16 cellular contexts compared by ENCODE assay signal in genomic region chr4:70061980-70062379, GRCh38. TPM values are rescaled to one million over a fixed set of nuclear protein-coding genes. Genes with fewer than 3 reads are reported as not detected.
DNase-seq lines count a peak whose midpoint lies in the region; ATAC-seq and TF ChIP-seq lines count a peak whose summit lies in the region.
"Had no signal": no experiment of that assay in that cellular context is flagged by ENCODE, and none has a peak within 500 bp of the region (broad histone marks: within the 10 kb centered on the region; RNA-seq: fewer than 3 reads in every experiment).

No MANE protein-coding gene starts in this region.

- DNase-seq in BE2C (no peak), Right ventricle myocardium inferior (ENCODE audit: missing footprints) (no peak), NCI-H2081 treated with DMSO at 0.1 percent for 48 hours (lab: John Stamatoyannopoulos, UW) (no peak)
- no peak for DNase-seq in activated CD8-positive, alpha-beta T cell treated with anti-CD3 and anti-CD28 coated beads, Interleukin-2, amount 10 ng/mL, durations not matched to agents 7 days and 5 days
- DNase-seq: activated naive CD4-positive, alpha-beta T cell treated with Interleukin-2 at 50 U/mL for 16 hours; glutamatergic neuron; HFFc6; KG1; NCI-H1930; NCI-H82; SHP77 had no signal

- H3K27ac Mint-ChIP-seq in activated CD8-positive, alpha-beta T cell treated with anti-CD3 and anti-CD28 coated beads, Interleukin-2, amount 10 ng/mL, durations not matched to agents 7 days and 5 days, result no peak overlapping the region
- H3K27ac Mint-ChIP-seq: HFFc6; stimulated activated effector memory CD8-positive, alpha-beta T cell treated with anti-CD3 and anti-CD28 coated beads, Interleukin-12 subunit alpha, Interleukin-12 subunit beta, amount 100 ng/mL, for 72 hours had no signal

- TF ChIP-seq CTCF in BE2C (IDR thresholded peaks at IDR 0.05; ENCODE audit: low read depth, low read length), result no peak

- H3K4me3 Mint-ChIP-seq in activated CD8-positive, alpha-beta T cell treated with anti-CD3 and anti-CD28 coated beads, Interleukin-2, amount 10 ng/mL, durations not matched to agents 7 days and 5 days, result no peak overlapping the region
- H3K4me3 Mint-ChIP-seq: HFFc6; stimulated activated effector memory CD8-positive, alpha-beta T cell treated with anti-CD3 and anti-CD28 coated beads, Interleukin-12 subunit alpha, Interleukin-12 subunit beta, amount 100 ng/mL, for 72 hours had no signal

- H3K36me3 ChIP-seq in BE2C, result no peaks in the 10 kb centered on the region

- no peaks in the 10 kb centered on the region for H3K9me3 ChIP-seq in BE2C

- no peaks in the 10 kb centered on the region for H3K4me1 ChIP-seq in BE2C

- H3K27me3 Mint-ChIP-seq in activated CD8-positive, alpha-beta T cell treated with anti-CD3 and anti-CD28 coated beads, Interleukin-2, amount 10 ng/mL, durations not matched to agents 7 days and 5 days (ENCODE audit: low read depth), result no peaks in the 10 kb centered on the region

- H3K4me3 ChIP-seq in BE2C (ENCODE audit: low read depth, low read length), result no peak overlapping the region

- H3K36me3 Mint-ChIP-seq in activated CD8-positive, alpha-beta T cell treated with anti-CD3 and anti-CD28 coated beads, Interleukin-2, amount 10 ng/mL, durations not matched to agents 7 days and 5 days (ENCODE audit: low read depth), result no peaks in the 10 kb centered on the region
- H3K36me3 Mint-ChIP-seq: stimulated activated effector memory CD8-positive, alpha-beta T cell treated with anti-CD3 and anti-CD28 coated beads, Interleukin-12 subunit alpha, Interleukin-12 subunit beta, amount 100 ng/mL, for 72 hours had no signal

- H3K27me3 ChIP-seq in BE2C, result no peaks in the 10 kb centered on the region

- H3K9me3 Mint-ChIP-seq in activated CD8-positive, alpha-beta T cell treated with anti-CD3 and anti-CD28 coated beads, Interleukin-2, amount 10 ng/mL, durations not matched to agents 7 days and 5 days (ENCODE audit: insufficient read depth), result no peaks in the 10 kb centered on the region

- CTCF ChIA-PET in activated CD8-positive, alpha-beta T cell treated with anti-CD3 and anti-CD28 coated beads, Interleukin-2, amount 10 ng/mL, durations not matched to agents 7 days and 5 days (lab: Charles Lee), result no interaction called here

- intact Hi-C loops in Right ventricle myocardium inferior (cut with DNase I), result no loop called here

- peak; percentile 87 for ATAC-seq in GM18511 (IDR thresholded peaks at IDR 0.05; ENCODE audit: unreplicated experiment)
- ATAC-seq in GM19468 (IDR thresholded peaks at IDR 0.05; ENCODE audit: extremely low read depth, unreplicated experiment), result peak; percentile 84
- peak; percentile 80 for ATAC-seq in HG02852 (IDR thresholded peaks at IDR 0.05; ENCODE audit: unreplicated experiment)
- peak; percentile 96 for ATAC-seq in HG03378 (IDR thresholded peaks at IDR 0.05; ENCODE audit: unreplicated experiment)
- no peak for ATAC-seq in activated CD8-positive, alpha-beta T cell treated with anti-CD3 and anti-CD28 coated beads, Interleukin-2, amount 10 ng/mL, durations not matched to agents 7 days and 5 days
- no peak for ATAC-seq in Right ventricle myocardium inferior
- ATAC-seq: stimulated activated effector memory CD8-positive, alpha-beta T cell treated with anti-CD3 and anti-CD28 coated beads, Interleukin-12 subunit alpha, Interleukin-12 subunit beta, amount 100 ng/mL, for 72 hours had no signal

- POLR2A ChIA-PET in activated CD8-positive, alpha-beta T cell treated with anti-CD3 and anti-CD28 coated beads, Interleukin-2, amount 10 ng/mL, durations not matched to agents 7 days and 5 days (lab: Charles Lee), result no interaction called here

- no peaks in the 10 kb centered on the region for H3K4me1 Mint-ChIP-seq in activated CD8-positive, alpha-beta T cell treated with anti-CD3 and anti-CD28 coated beads, Interleukin-2, amount 10 ng/mL, durations not matched to agents 7 days and 5 days (ENCODE audit: low read depth)
- H3K4me1 Mint-ChIP-seq: stimulated activated effector memory CD8-positive, alpha-beta T cell treated with anti-CD3 and anti-CD28 coated beads, Interleukin-12 subunit alpha, Interleukin-12 subunit beta, amount 100 ng/mL, for 72 hours had no signal

RNA-seq across cellular contexts. Expression of gene HTN1, which starts 11.7 kb away (rescaled TPM):
- polyA plus RNA-seq in BE2C (2012; ENCODE audit: insufficient read depth, insufficient read length, low read depth), result 24.1 TPM
- not detected for total RNA-seq in activated CD8-positive, alpha-beta T cell treated with anti-CD3 and anti-CD28 coated beads, Interleukin-2, amount 10 ng/mL, durations not matched to agents 7 days and 5 days
- not detected for total RNA-seq in Right ventricle myocardium inferior
- total RNA-seq: HFFc6 had no signal

RNA-seq across cellular contexts. Expression of gene HTN3, which starts 33.7 kb away (rescaled TPM):
- 43.4 TPM for polyA plus RNA-seq in BE2C (2012; ENCODE audit: insufficient read depth, insufficient read length, low read depth)
- total RNA-seq in activated CD8-positive, alpha-beta T cell treated with anti-CD3 and anti-CD28 coated beads, Interleukin-2, amount 10 ng/mL, durations not matched to agents 7 days and 5 days, result not detected
- total RNA-seq in Right ventricle myocardium inferior, result not detected
- total RNA-seq: HFFc6 had no signal

Comparison
In these comparisons a context has a peak if more than half of its experiments do, and no peak if none do; other contexts are left out.
1. ATAC-seq: peak in GM18511 (single experiment), GM19468 (single experiment), HG02852 (single experiment) and HG03378 (single experiment); none in activated CD8-positive, alpha-beta T cell treated with anti-CD3 and anti-CD28 coated beads, Interleukin-2, amount 10 ng/mL, durations not matched to agents 7 days and 5 days (single experiment) and Right ventricle myocardium inferior (single experiment).